In the genomic region with DNA sequence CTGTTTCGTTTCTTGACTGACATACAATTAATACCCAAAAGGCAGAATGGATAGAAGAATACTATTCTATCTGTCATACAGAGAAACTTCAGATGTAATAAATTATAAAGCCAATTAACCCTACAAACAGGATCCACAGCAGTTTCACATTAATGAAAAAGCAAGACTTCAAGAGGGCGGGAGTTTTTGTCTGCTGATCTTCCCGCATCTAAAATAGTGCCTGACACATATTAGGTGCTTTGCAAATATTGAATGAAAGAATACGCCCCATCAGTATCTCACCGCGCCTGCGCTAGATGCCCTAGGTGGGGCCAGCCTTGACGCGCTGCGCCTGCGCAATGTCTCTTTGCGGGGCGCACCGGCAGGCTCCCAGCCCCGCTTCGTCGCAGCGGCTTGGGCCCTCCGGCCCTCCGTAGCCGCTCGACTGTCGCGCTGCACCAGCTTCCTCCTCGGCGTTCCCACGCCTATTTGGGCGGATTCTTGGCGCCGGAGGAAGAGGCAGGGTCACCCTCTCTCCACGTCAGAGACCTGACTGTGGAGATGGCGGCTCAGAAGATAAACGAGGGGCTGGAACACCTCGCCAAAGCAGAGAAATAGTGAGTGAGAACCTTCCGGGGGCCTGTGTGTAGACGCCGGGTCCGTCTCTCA, we compare ENCODE assay signal across 8 cellular contexts. TPM values are rescaled to one million over a fixed set of nuclear protein-coding genes. Genes with fewer than 3 reads are reported as not detected.
DNase-seq lines count a peak whose midpoint lies in the region; ATAC-seq and TF ChIP-seq lines count a peak whose summit lies in the region.

TSS of gene NAPG (plus strand) at position 465 of the 648 bp plus-strand sequence. CDS start at position 541, 76 bp downstream.

- peaks cover 8% of the 10 kb centered on the region for H3K4me1 ChIP-seq in colonic mucosa

- H3K9ac ChIP-seq in colonic mucosa (ENCODE audit: low read depth in 2 of 2, low read length in 2 of 2), result peak within 1 kb of the TSS; percentile 90 to 98

- H3K4me3 ChIP-seq in colonic mucosa, result peak within 1 kb of the TSS; percentile 95

- TF ChIP-seq CTCF in colonic mucosa (IDR thresholded peaks at IDR 0.05), result no peak

- intact Hi-C loops in colonic mucosa (cut with DNase I), result no loop called here

- DNase-seq in Ammon's horn (ENCODE audit: low spot score) (peak; percentile 92), NCI-H524 treated with DMSO at 0.1 percent for 48 hours (lab: John Stamatoyannopoulos, UW) (peak; percentile 60), colonic mucosa (peak; percentile 90), kidney tubule cell (ENCODE audit: low spot score) (peak; percentile 94)
- peak; percentile 86 to 91 for DNase-seq in activated CD4-positive, alpha-beta T cell treated with anti-CD3 and anti-CD28 coated beads for 4 hours
- peak; percentile 71 to 88 (median 79) for DNase-seq in stimulated activated CD4-positive, alpha-beta T cell treated with anti-CD3 and anti-CD28 coated beads, Interleukin-1b, Interleukin-23, amount 100 ng/mL, for 24 hours (ENCODE audit: low read depth in 4 of 4, low spot score in 1 of 4)

- ATAC-seq in HG03439 (IDR thresholded peaks at IDR 0.05; ENCODE audit: unreplicated experiment), result peak; percentile 82

- peak within 1 kb of the TSS; percentile 95 for H3K27ac ChIP-seq in colonic mucosa

- peak; percentile 83 for TF ChIP-seq POLR2A in GM19193 (IDR thresholded peaks at IDR 0.05; ENCODE audit: extremely low read depth, insufficient read depth, insufficient read length)

- no peaks in the 10 kb centered on the region for H3K27me3 ChIP-seq in colonic mucosa

- H3K36me3 ChIP-seq in colonic mucosa, result no peaks in the 10 kb centered on the region

- no peaks in the 10 kb centered on the region for H3K9me3 ChIP-seq in colonic mucosa

RNA-seq across cellular contexts. Expression of gene NAPG, which starts in this region (rescaled TPM):
- 10 to 100 TPM; 29.0 to 36.0 TPM for total RNA-seq in colonic mucosa

Comparison
In these comparisons a context has a peak if more than half of its experiments do, and no peak if none do; other contexts are left out.
1. Peak in every context shown above with its lines: DNase-seq, ATAC-seq, H3K4me3 ChIP-seq and H3K27ac ChIP-seq.